ENCODE assay signal across 36 cellular contexts in genomic region chr10:117578999-117579590, GRCh38. TPM values are rescaled to one million over a fixed set of nuclear protein-coding genes. Genes with fewer than 3 reads are reported as not detected.
"Had no signal": no experiment of that assay in that cellular context is flagged by ENCODE, and none has a peak within 500 bp of the region (broad histone marks: within the 10 kb centered on the region; RNA-seq: fewer than 3 reads in every experiment).

No MANE protein-coding gene starts in this region.

- ATAC-seq: activated CD4-positive, CD25-positive, alpha-beta regulatory T cell treated with anti-CD3 and anti-CD28 coated beads, Interleukin-2, amount 50 U/mL, for 24 hours; activated CD8-positive, alpha-beta T cell treated with anti-CD3 and anti-CD28 coated beads for 36 hours; effector memory CD8-positive, alpha-beta T cell; gastroesophageal sphincter; heart right ventricle; T-helper 17 cell had no signal

- H3K4me1 ChIP-seq: esophagus muscularis mucosa, gastroesophageal sphincter, heart right ventricle had no signal

- H3K27ac ChIP-seq: brain microvascular endothelial cell, esophagus muscularis mucosa, gastroesophageal sphincter, heart right ventricle, WERI-Rb-1 had no signal

- H3K27me3 ChIP-seq: brain microvascular endothelial cell had no signal

- H3K9me3 ChIP-seq: esophagus muscularis mucosa, gastroesophageal sphincter, heart right ventricle had no signal

- FAIRE-seq: astrocyte, colon had no signal

- H3K4me3 ChIP-seq: esophagus muscularis mucosa, gastroesophageal sphincter, heart right ventricle had no signal

- H3K36me3 ChIP-seq: brain microvascular endothelial cell, esophagus muscularis mucosa, gastroesophageal sphincter, heart right ventricle, WERI-Rb-1 had no signal

- DNase-seq: activated B cell treated with CpG ODN at 0.5 μM for 24 hours; activated CD4-positive, alpha-beta T cell treated with anti-CD3 and anti-CD28 coated beads for 48 hours; activated CD4-positive, alpha-beta T cell treated with anti-CD3 and anti-CD28 coated beads, Interleukin-2, amount 50 U/mL, for 1 hour; activated CD4-positive, alpha-beta T cell treated with anti-CD3 and anti-CD28 coated beads, Interleukin-2, amount 50 U/mL, for 48 hours; activated CD8-positive, alpha-beta memory T cell treated with anti-CD3 and anti-CD28 coated beads for 24 hours; activated CD8-positive, alpha-beta T cell treated with anti-CD3 and anti-CD28 coated beads for 36 hours; activated gamma-delta T cell treated with Interleukin-2 at 50 U/mL for 16 hours; activated naive CD4-positive, alpha-beta T cell treated with anti-CD3 and anti-CD28 coated beads, Interleukin-2, amount 50 U/mL, for 16 hours; activated naive CD4-positive, alpha-beta T cell treated with Interleukin-2 at 50 U/mL for 16 hours; activated T-cell treated with anti-CD3 and anti-CD28 coated beads, Interleukin-2, amount 50 U/mL, for 1 hour; activated T-cell treated with anti-CD3 and anti-CD28 coated beads, Interleukin-2, amount 50 U/mL, for 48 hours; amniotic stem cell; anterior cingulate cortex; brain microvascular endothelial cell; caudate nucleus; cortex of kidney; dermis blood vessel endothelial cell; effector CD4-positive, alpha-beta T cell; effector memory CD8-positive, alpha-beta T cell; erythroblast; foreskin melanocyte; heart right ventricle; T-helper 1 cell; T-helper 17 cell; T1000; WERI-Rb-1 had no signal

RNA-seq across cellular contexts. Expression of gene EMX2, which starts 36.5 kb away (rescaled TPM):
- total RNA-seq: activated B cell treated with CpG ODN at 0.5 μM for 24 hours; activated CD8-positive, alpha-beta T cell treated with anti-CD3 and anti-CD28 coated beads for 36 hours; activated T-helper 1 cell treated with anti-CD3 and anti-CD28 coated beads, Interleukin-12 subunit alpha, Interleukin-12 subunit beta, Interleukin-2, Interleukin-4 antibody, amounts not matched to agents 30 ng/mL and 10 ng/mL and 1 ng/mL, durations not matched to agents 14 hours and 24 hours and 36 hours; activated T-helper 2 cell treated with anti-CD3 and anti-CD28 coated beads, Interferon-gamma antibody, Interleukin-2, Interleukin-4, amounts not matched to agents 10 μg/mL and 5 μg/mL and 100 μg/mL, durations not matched to agents 14 hours and 24 hours and 36 hours; astrocyte; chondrocyte; fibroblast of lung; glomerular endothelial cell; T-helper 17 cell had no signal
- polyA plus RNA-seq: fibroblast of lung had no signal
